ENCODE assay signal across 36 cellular contexts in genomic region chr14:52046376-52046917, GRCh38. TPM values are rescaled to one million over a fixed set of nuclear protein-coding genes. Genes with fewer than 3 reads are reported as not detected.
DNase-seq lines count a peak whose midpoint lies in the region; ATAC-seq and TF ChIP-seq lines count a peak whose summit lies in the region.
"Had no signal": no experiment of that assay in that cellular context is flagged by ENCODE, and none has a peak within 500 bp of the region (broad histone marks: within the 10 kb centered on the region; RNA-seq: fewer than 3 reads in every experiment).

No MANE protein-coding gene starts in this region.

- peaks cover 83 to 99% (median 96%) of the 10 kb centered on the region in 4 donors for H3K4me1 ChIP-seq in esophagus muscularis mucosa
- H3K4me1 ChIP-seq in right atrium auricular region: peaks cover 0 to 87% of the 10 kb centered on the region in 2 donors
- peaks cover 0 to 89% (median 47%) of the 10 kb centered on the region in 4 donors for H3K4me1 ChIP-seq in stomach
- H3K4me1 ChIP-seq: neural progenitor cell had no signal

- TF ChIP-seq EP300 in esophagus muscularis mucosa (IDR thresholded peaks at IDR 0.05): no peak
- no peak for TF ChIP-seq EP300 in stomach (IDR thresholded peaks at IDR 0.05)

- no peak overlapping the region for H3K4me3 ChIP-seq in esophagus muscularis mucosa
- no peak overlapping the region for H3K4me3 ChIP-seq in right atrium auricular region
- no peak overlapping the region for H3K4me3 ChIP-seq in stomach
- H3K4me3 ChIP-seq: breast epithelium, lung, MG63, neural progenitor cell, pancreas, PC-9, tibial artery had no signal

- H3K27me3 ChIP-seq in esophagus muscularis mucosa: no peaks in the 10 kb centered on the region
- no peaks in the 10 kb centered on the region for H3K27me3 ChIP-seq in right atrium auricular region
- H3K27me3 ChIP-seq in stomach: no peaks in the 10 kb centered on the region
- H3K27me3 ChIP-seq: BE2C, breast epithelium, MG63, neural progenitor cell, pancreas, tibial artery had no signal

- DNase-seq in EH (ENCODE audit: low read depth) (peak; percentile 36), esophagus muscularis mucosa (ENCODE audit: extremely low spot score) (no peak), right atrium auricular region (ENCODE audit: low spot score) (no peak), stomach (no peak), HPDE6-E6E7 (ENCODE audit: extremely low spot score) (no peak), T-helper 9 cell (no peak), NCI-H2107 treated with DMSO at 0.1 percent for 48 hours (lab: John Stamatoyannopoulos, UW; ENCODE audit: unreplicated experiment) (no peak)
- DNase-seq: ACHN; activated CD4-positive, alpha-beta memory T cell treated with anti-CD3 and anti-CD28 coated beads for 36 hours; activated CD4-positive, CD25-positive, alpha-beta regulatory T cell treated with anti-CD3 and anti-CD28 coated beads, Interleukin-2, amount 50 U/mL, for 72 hours; activated CD8-positive, alpha-beta memory T cell treated with anti-CD3 and anti-CD28 coated beads, Interleukin-2, amount 50 U/mL, for 4 hours; activated naive CD4-positive, alpha-beta T cell; amygdala; BE2C; cortex of kidney; DMS 273 treated with DMSO at 0.1 percent for 48 hours; EL; foreskin melanocyte; H7; MG63; NCI-H1417; NCI-H2081; NCI-H2227 treated with DMSO at 0.1 percent for 48 hours; NCI-H69; pancreas; PC-9; retina; stimulated activated CD4-positive, alpha-beta T cell treated with anti-CD3 and anti-CD28 coated beads, Interleukin-2, amount 100 ng/mL, for 24 hours; stimulated activated naive CD8-positive, alpha-beta T cell treated with anti-CD3 and anti-CD28 coated beads, Interleukin-15, Interleukin-2, amounts not matched to agents 100 U/mL and 50 U/mL, for 24 hours; T-helper 17 cell; tibial artery had no signal

- WGBS in esophagus muscularis mucosa: 33% methylated on average over 2 of the region's 2 CpGs
- WGBS in stomach, 5 donors: 29 to 65% (median 50%) methylated on average over 2 of the region's 2 CpGs

- peaks cover 4 to 7% (median 7%) of the 10 kb centered on the region in 4 donors for H3K36me3 ChIP-seq in esophagus muscularis mucosa
- peaks cover 8% of the 10 kb centered on the region for H3K36me3 ChIP-seq in right atrium auricular region
- peaks cover 0 to 8% (median 0%) of the 10 kb centered on the region in 4 donors for H3K36me3 ChIP-seq in stomach
- H3K36me3 ChIP-seq: BE2C, breast epithelium, MG63, neural progenitor cell, pancreas, tibial artery had no signal

- H3K9me3 ChIP-seq in esophagus muscularis mucosa (no peaks in the 10 kb centered on the region), right atrium auricular region (no peaks in the 10 kb centered on the region), stomach (no peaks in the 10 kb centered on the region)
- H3K9me3 ChIP-seq: BE2C, breast epithelium, pancreas, tibial artery had no signal

- no peak for TF ChIP-seq POLR2A in esophagus muscularis mucosa (IDR thresholded peaks at IDR 0.05; ENCODE audit: low read depth)
- no peak for TF ChIP-seq POLR2A in stomach (IDR thresholded peaks at IDR 0.05)

- ATAC-seq in HG02938 (IDR thresholded peaks at IDR 0.05; ENCODE audit: unreplicated experiment): no peak
- ATAC-seq: pancreas; stimulated activated naive CD8-positive, alpha-beta T cell treated with anti-CD3 and anti-CD28 coated beads, Interleukin-15, Interleukin-2, amounts not matched to agents 100 U/mL and 50 U/mL, for 24 hours; T-helper 17 cell had no signal

- H3K27ac ChIP-seq in esophagus muscularis mucosa (replicated peaks in 1 of 4): peak overlapping the region; percentile 82 to 92 (median 84)
- peak overlapping the region; percentile 71 to 81 for H3K27ac ChIP-seq in right atrium auricular region
- H3K27ac ChIP-seq in stomach: peak overlapping the region in 3 of 5 donors; percentile 9 to 81 (median 18)
- H3K27ac ChIP-seq: KMS-11, neural progenitor cell had no signal

- TF ChIP-seq CTCF in esophagus muscularis mucosa (IDR thresholded peaks at IDR 0.05) (no peak), right atrium auricular region (IDR thresholded peaks at IDR 0.05) (no peak), stomach (IDR thresholded peaks at IDR 0.05) (no peak)

- intact Hi-C loops in esophagus muscularis mucosa (cut with DNase I): no loop called here
- intact Hi-C loops in stomach (cut with DNase I; ENCODE audit: low total_unique reads): no loop called here

RNA-seq across cellular contexts. Expression of gene NID2, which starts 22.4 kb away (rescaled TPM):
- 10 to 100 TPM; 40.4 to 77.2 (median 57.5) TPM for total RNA-seq in esophagus muscularis mucosa
- total RNA-seq in right atrium auricular region: 10 to 100 TPM; 23.0 to 41.2 TPM
- total RNA-seq in stomach: 10 to 100 TPM in 4 of 5 donors, 1 to 10 TPM in 1; 8.0 to 67.0 (median 31.9) TPM
- 1 to 10 TPM; 1.7 to 4.7 (median 2.3) TPM for polyA plus RNA-seq in stomach
- total RNA-seq: activated CD4-positive, alpha-beta memory T cell treated with anti-CD3 and anti-CD28 coated beads for 36 hours had no signal

RNA-seq across cellular contexts. Expression of gene RTRAF, which starts 57.1 kb away (rescaled TPM):
- total RNA-seq in esophagus muscularis mucosa (100 to 1,000 TPM in 1 of 4 donors, 10 to 100 TPM in 3; 66.4 to 122 (median 70.1) TPM), right atrium auricular region (10 to 100 TPM; 75.4 to 80.7 TPM), stomach (100 to 1,000 TPM in 2 of 5 donors, 10 to 100 TPM in 2, 1 to 10 TPM in 1; 4.9 to 196 (median 72.0) TPM)
- 100 to 1,000 TPM; 142 to 202 (median 171) TPM for polyA plus RNA-seq in stomach

Comparison
In these comparisons a context has a peak if more than half of its experiments do, and no peak if none do; other contexts are left out.
1. H3K27ac ChIP-seq: peak in every context shown above with its lines; median percentile 84 in esophagus muscularis mucosa; 76 in right atrium auricular region; 18 in stomach.